1 cellular context compared by ENCODE assay signal in genomic region chr6:20468179-20468578, GRCh38.
TF ChIP-seq lines count a peak whose summit lies in the region.

No MANE protein-coding gene starts in this region.

TF ChIP-seq in GM12878, 131 proteins besides CTCF, POLR2A, EP300 and RAD21 (continued from another document):
- TF ChIP-seq E2F8 (IDR thresholded peaks at IDR 0.05; ENCODE audit: low read depth, partially characterized antibody) (no peak), PRDM15 (CRISPR knock-in tag; IDR thresholded peaks at IDR 0.05) (no peak), RCOR1 (conservative IDR thresholded peaks at IDR 0.05; ENCODE audit: low read depth, low read length) (no peak), ETV6 (conservative IDR thresholded peaks at IDR 0.05 in 1 of 2, IDR thresholded peaks at IDR 0.05 in 1 of 2; ENCODE audit: borderline replicate concordance in 1 of 2, low read depth in 1 of 2) (no peak)
